In the genomic region with DNA sequence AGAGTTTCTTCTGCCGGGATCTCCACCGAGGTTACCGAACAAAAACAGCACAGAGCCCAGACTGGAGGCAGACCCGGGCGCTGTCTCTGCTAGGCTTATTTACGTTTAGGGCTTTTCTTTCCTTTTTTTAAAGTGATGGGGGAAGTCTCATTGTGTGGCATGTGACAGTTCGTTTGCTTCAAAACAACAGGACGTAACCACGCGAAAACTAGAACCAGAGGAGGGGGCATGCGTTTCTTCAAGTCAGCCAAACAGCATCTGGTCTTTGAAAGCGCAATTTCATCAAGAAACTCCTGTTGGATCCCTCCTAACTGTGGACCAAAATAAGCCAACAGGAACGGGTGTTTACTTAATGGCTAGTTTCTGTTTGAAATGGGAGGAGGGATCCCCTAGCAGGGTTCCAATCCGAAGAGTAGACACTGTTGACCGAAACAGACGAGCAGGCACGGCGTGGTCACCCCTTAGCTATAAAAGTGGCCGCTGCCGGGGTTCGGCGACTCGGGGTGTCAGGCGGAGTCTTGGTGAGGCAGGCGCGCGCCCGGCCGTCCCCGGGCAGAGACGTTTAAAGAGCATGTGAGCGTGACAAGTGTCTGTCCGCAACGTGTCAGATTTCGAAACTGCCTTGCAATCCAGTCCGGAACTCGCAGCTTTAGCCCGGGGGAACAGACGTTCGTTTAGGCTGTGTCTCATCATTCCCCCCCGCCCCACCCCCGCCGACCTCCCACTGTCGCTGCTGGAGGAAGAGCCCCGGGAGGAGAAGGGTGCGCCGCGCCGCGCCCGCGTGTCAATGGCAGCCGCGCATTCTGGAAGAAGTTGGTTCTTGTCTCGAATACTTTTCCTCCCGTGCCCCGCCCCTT, we compare ENCODE assay signal across 8 cellular contexts. TPM values are rescaled to one million over a fixed set of nuclear protein-coding genes. Genes with fewer than 3 reads are reported as not detected.
DNase-seq lines count a peak whose midpoint lies in the region; ATAC-seq and TF ChIP-seq lines count a peak whose summit lies in the region.

No MANE protein-coding gene starts in this region.

- no peaks in the 10 kb centered on the region for H3K79me1 ChIP-seq in neuronal stem cell (ENCODE audit: low read depth, low read length)

- peak overlapping the region; percentile 69 for H3K4me3 ChIP-seq in CD4-positive, CD25-positive, alpha-beta regulatory T cell (ENCODE audit: low read depth, low read length)
- peak overlapping the region; percentile 69 to 82 for H3K4me3 ChIP-seq in neuronal stem cell (ENCODE audit: low read length in 2 of 2)

- peak overlapping the region; percentile 100 for H3K23ac ChIP-seq in neuronal stem cell (ENCODE audit: low read depth, low read length, poor library complexity)

- peaks cover 4% of the 10 kb centered on the region for H3K36me3 Mint-ChIP-seq in CD4-positive, CD25-positive, alpha-beta regulatory T cell

- H3K4me1 ChIP-seq in CD4-positive, CD25-positive, alpha-beta regulatory T cell (ENCODE audit: control insufficient read depth, insufficient read depth, low read length, poor library complexity, severe bottlenecking) = peaks cover 60% of the 10 kb centered on the region
- peaks cover 8 to 9% of the 10 kb centered on the region in 2 donors for H3K4me1 ChIP-seq in neuronal stem cell (ENCODE audit: control insufficient read depth in 2 of 2, insufficient read depth in 1 of 2, low read depth in 1 of 2, low read length in 2 of 2)

- no peaks in the 10 kb centered on the region for H3K9me3 ChIP-seq in CD4-positive, CD25-positive, alpha-beta regulatory T cell (ENCODE audit: control insufficient read depth in 2 of 2, low read length in 2 of 2)
- no peaks in the 10 kb centered on the region for H3K9me3 ChIP-seq in neuronal stem cell (replicated peaks in 1 of 2; ENCODE audit: control insufficient read depth in 2 of 2, insufficient read depth in 1 of 2, low read depth in 1 of 2, low read length in 2 of 2)

- peak; percentile 50 to 56 for ATAC-seq in CD4-positive, CD25-positive, alpha-beta regulatory T cell (ENCODE audit: low read depth in 2 of 2)
- ATAC-seq in GM19395 (IDR thresholded peaks at IDR 0.05; ENCODE audit: unreplicated experiment) (peak; percentile 50), HG03565 (IDR thresholded peaks at IDR 0.05; ENCODE audit: unreplicated experiment) (peak; percentile 52)

- no peak overlapping the region for H3K4ac ChIP-seq in neuronal stem cell (ENCODE audit: low read length)

- H3K18ac ChIP-seq in neuronal stem cell (ENCODE audit: low read length) = peak overlapping the region; percentile 93

- CTCF ChIA-PET in RWPE1 (lab: Yijun Ruan, JAX) = interaction anchor here (0.6 kb wide), 1 partner anchor 166 kb away, joined by 7 read pairs; no protein-coding TSS in a partner anchor

- no peak overlapping the region for H2BK5ac ChIP-seq in neuronal stem cell (ENCODE audit: low read length)

- no peak overlapping the region for H2BK12ac ChIP-seq in neuronal stem cell (ENCODE audit: low read length)

- no peak overlapping the region for H2AK5ac ChIP-seq in neuronal stem cell (ENCODE audit: low read depth, low read length)

- peaks cover 0 to 4% (median 0%) of the 10 kb centered on the region in 7 donors for H3K9me3 Mint-ChIP-seq in CD4-positive, CD25-positive, alpha-beta regulatory T cell

- no peak overlapping the region for H4K91ac ChIP-seq in neuronal stem cell (ENCODE audit: low read depth, low read length, poor library complexity)

- H3K14ac ChIP-seq in neuronal stem cell (ENCODE audit: low read length) = no peak overlapping the region

- H2BK120ac ChIP-seq in neuronal stem cell (ENCODE audit: low read depth, low read length) = no peak overlapping the region

- no peak overlapping the region for H4K8ac ChIP-seq in neuronal stem cell (ENCODE audit: low read depth, low read length)

- no CpG with 5 or more reads among the region's 57 CpGs for WGBS in neuronal stem cell (ENCODE audit: extremely low coverage in 2 of 2, insufficient read length in 2 of 2, insufficient replicate concordance in 1 of 2), 2 donors

- H3K4me3 Mint-ChIP-seq in CD4-positive, CD25-positive, alpha-beta regulatory T cell = peak overlapping the region; percentile 96 to 99 (median 97)

- TF ChIP-seq CTCF in RWPE1 (conservative IDR thresholded peaks at IDR 0.05; ENCODE audit: low read depth) = no peak

- H3K4me2 ChIP-seq in neuronal stem cell (ENCODE audit: insufficient read depth, low read length, poor library complexity, severe bottlenecking) = peak overlapping the region; percentile 91

- peak overlapping the region; percentile 97 for H3K27ac ChIP-seq in CD4-positive, CD25-positive, alpha-beta regulatory T cell (ENCODE audit: insufficient read depth, low read length, poor library complexity, severe bottlenecking)
- peak overlapping the region; percentile 100 for H3K27ac ChIP-seq in RWPE1
- peak overlapping the region; percentile 92 for H3K27ac ChIP-seq in neuronal stem cell (replicated peaks; ENCODE audit: low read length)
- H3K27ac ChIP-seq in substantia nigra (ENCODE audit: low read depth, low read length, poor library complexity, severe bottlenecking) = peak overlapping the region; percentile 94

- POLR2A ChIA-PET in RWPE1 (lab: Yijun Ruan, JAX; ENCODE audit: low non-redundant PET) = interaction anchor here (1.0 to 1.9 kb wide), 4 partner anchors 99 to 155 kb away, joined by 4 to 11 read pairs (median 6); no protein-coding TSS in a partner anchor

- peak overlapping the region; percentile 99 to 100 (median 99) for H3K27ac Mint-ChIP-seq in CD4-positive, CD25-positive, alpha-beta regulatory T cell

- no peak overlapping the region for H2BK15ac ChIP-seq in neuronal stem cell (ENCODE audit: low read length)

- no peaks in the 10 kb centered on the region for H3K36me3 ChIP-seq in CD4-positive, CD25-positive, alpha-beta regulatory T cell (ENCODE audit: control insufficient read depth, insufficient read depth, low read length)
- no peaks in the 10 kb centered on the region for H3K36me3 ChIP-seq in neuronal stem cell (replicated peaks in 1 of 2; ENCODE audit: control insufficient read depth in 2 of 2, insufficient read depth in 2 of 2, low read length in 2 of 2)

- H3K27me3 Mint-ChIP-seq in CD4-positive, CD25-positive, alpha-beta regulatory T cell = peaks cover 66% of the 10 kb centered on the region

- peak overlapping the region; percentile 78 for H3K9ac ChIP-seq in neuronal stem cell (ENCODE audit: low read depth, low read length, poor library complexity)

- peak; percentile 69 to 89 (median 87) for DNase-seq in CD4-positive, CD25-positive, alpha-beta regulatory T cell
- DNase-seq in RWPE1 (ENCODE audit: low spot score) (peak; percentile 95), fibroblast of the conjunctiva (ENCODE audit: low read depth) (peak; percentile 94), neuronal stem cell (ENCODE audit: low spot score) (peak; percentile 57), substantia nigra (lab: John Stamatoyannopoulos, UW) (peak in 47 of 49 donors; percentile 25 to 81 (median 63))
- DNase-seq in activated T-helper 9 cell treated with anti-CD3 and anti-CD28 coated beads, Interleukin-2, amount 50 U/mL, for 16 hours (ENCODE audit: low read depth) = peak; percentile 71

- peaks cover 5% of the 10 kb centered on the region for H3K27me3 ChIP-seq in CD4-positive, CD25-positive, alpha-beta regulatory T cell (ENCODE audit: control insufficient read depth, insufficient read depth, low read length)
- H3K27me3 ChIP-seq in neuronal stem cell (ENCODE audit: control insufficient read depth in 3 of 3, insufficient read depth in 3 of 3, low read depth in 1 of 3, low read length in 3 of 3) = no peaks in the 10 kb centered on the region

- peaks cover 7 to 52% (median 29%) of the 10 kb centered on the region in 4 donors for H3K4me1 Mint-ChIP-seq in CD4-positive, CD25-positive, alpha-beta regulatory T cell

- H2AFZ ChIP-seq in neuronal stem cell (ENCODE audit: low read length) = peak overlapping the region; percentile 69

RNA-seq across cellular contexts. Expression of a gene that starts 0.9 kb away (rescaled TPM):
- total RNA-seq in CD4-positive, CD25-positive, alpha-beta regulatory T cell = 37.3 TPM
- 10 to 100 TPM; 42.6 to 86.8 (median 51.0) TPM for polyA plus RNA-seq in CD4-positive, CD25-positive, alpha-beta regulatory T cell
- 85.8 TPM for polyA plus RNA-seq in neuronal stem cell (2013, experiment 1 of 2)
- 86.4 TPM for polyA plus RNA-seq in neuronal stem cell (2013, experiment 2 of 2)

Comparison
In these comparisons a context has a peak if more than half of its experiments do, and no peak if none do; other contexts are left out.
1. Peak in every context shown above with its lines: DNase-seq, ATAC-seq, H3K4me3 ChIP-seq and H3K27ac ChIP-seq.